19 cellular contexts compared by ENCODE assay signal in genomic region chr18:9712130-9712577, GRCh38. TPM values are rescaled to one million over a fixed set of nuclear protein-coding genes. Genes with fewer than 3 reads are reported as not detected.
A peak's percentile ranks its signal among the peaks of the same experiment; 100 is the strongest.
DNase-seq lines count a peak whose midpoint lies in the region; ATAC-seq and TF ChIP-seq lines count a peak whose summit lies in the region.
"Had no signal": no experiment of that assay in that cellular context is flagged by ENCODE, and none has a peak within 500 bp of the region (broad histone marks: within the 10 kb centered on the region; RNA-seq: fewer than 3 reads in every experiment).

No MANE protein-coding gene starts in this region.

- H3K4me3 Mint-ChIP-seq in dendritic cell treated with granulocyte-macrophage colony-stimulating factor and Interleukin-4, amounts not matched to agents 40 ng/mL and 50 ng/mL, for 4 days: peak overlapping the region; percentile 96
- peak overlapping the region; percentile 62 for H3K4me3 Mint-ChIP-seq in natural killer cell treated with Interleukin-12 subunit alpha and Interleukin-12 subunit beta and Interleukin-15 and Interleukin-18, amount 100 ng/mL, for 72 hours
- H3K4me3 Mint-ChIP-seq: activated CD8-positive, alpha-beta memory T cell treated with anti-CD3 and anti-CD28 coated beads, Interleukin-2, amount 10 ng/mL, durations not matched to agents 7 days and 5 days had no signal

- intact Hi-C loops in dendritic cell treated with granulocyte-macrophage colony-stimulating factor and Interleukin-4, amounts not matched to agents 40 ng/mL and 50 ng/mL, for 4 days (cut with micrococcal nuclease): loop anchor here (10.0 kb wide), 1 partner anchor 813 kb away; the partner anchor contains the start of gene NAPG

- H3K27me3 ChIP-seq in thoracic aorta (replicated peaks; ENCODE audit: insufficient read depth): no peaks in the 10 kb centered on the region

- no peaks in the 10 kb centered on the region for H3K36me3 ChIP-seq in thoracic aorta

- no peaks in the 10 kb centered on the region for H3K9me3 Mint-ChIP-seq in dendritic cell treated with granulocyte-macrophage colony-stimulating factor and Interleukin-4, amounts not matched to agents 40 ng/mL and 50 ng/mL, for 4 days
- no peaks in the 10 kb centered on the region for H3K9me3 Mint-ChIP-seq in natural killer cell treated with Interleukin-12 subunit alpha and Interleukin-12 subunit beta and Interleukin-15 and Interleukin-18, amount 100 ng/mL, for 72 hours

- H3K4me1 ChIP-seq in thoracic aorta (ENCODE audit: control insufficient read depth in 1 of 2, low read depth in 2 of 2): peaks cover 29 to 34% of the 10 kb centered on the region in 2 donors

- H3K36me3 Mint-ChIP-seq in dendritic cell treated with granulocyte-macrophage colony-stimulating factor and Interleukin-4, amounts not matched to agents 40 ng/mL and 50 ng/mL, for 4 days (ENCODE audit: low read depth): peaks cover 77% of the 10 kb centered on the region
- H3K36me3 Mint-ChIP-seq in natural killer cell treated with Interleukin-12 subunit alpha and Interleukin-12 subunit beta and Interleukin-15 and Interleukin-18, amount 100 ng/mL, for 72 hours: no peaks in the 10 kb centered on the region

- no peak for ATAC-seq in natural killer cell treated with Interleukin-12 subunit alpha and Interleukin-12 subunit beta and Interleukin-15 and Interleukin-18, amount 100 ng/mL, for 72 hours
- ATAC-seq in thoracic aorta (ENCODE audit: insufficient number of reproducible peaks, low FRiP score, low read depth) (no peak), HG02623 (IDR thresholded peaks at IDR 0.05; ENCODE audit: unreplicated experiment) (no peak), HG03097 (IDR thresholded peaks at IDR 0.05; ENCODE audit: low FRiP score, unreplicated experiment) (no peak)

- no peak for DNase-seq in natural killer cell treated with Interleukin-12 subunit alpha and Interleukin-12 subunit beta and Interleukin-15 and Interleukin-18, amount 100 ng/mL, for 72 hours (ENCODE audit: low spot score)
- DNase-seq in thoracic aorta (ENCODE audit: low spot score) (no peak), epidermal melanocyte (ENCODE audit: insufficient read length, low spot score) (no peak)
- DNase-seq in activated naive CD4-positive, alpha-beta T cell treated with Interleukin-2 at 50 U/mL for 16 hours: no peak
- DNase-seq: activated CD4-positive, CD25-positive, alpha-beta regulatory T cell treated with anti-CD3 and anti-CD28 coated beads, Interleukin-2, amount 50 U/mL, for 72 hours; activated naive CD4-positive, alpha-beta T cell; aorta; Calu3; erythroblast; NCI-H1092 treated with DMSO at 0.1 percent for 48 hours; retina; substantia nigra; T-helper 9 cell had no signal

- no peaks in the 10 kb centered on the region for H3K9me3 ChIP-seq in thoracic aorta

- TF ChIP-seq EP300 in Ishikawa (IDR thresholded peaks at IDR 0.05; ENCODE audit: borderline replicate concordance): peak; percentile 44

- H3K4me3 ChIP-seq in thoracic aorta: peak overlapping the region; percentile 96
- H3K4me3 ChIP-seq: lung had no signal

- H3K4me1 Mint-ChIP-seq in dendritic cell treated with granulocyte-macrophage colony-stimulating factor and Interleukin-4, amounts not matched to agents 40 ng/mL and 50 ng/mL, for 4 days (ENCODE audit: low read depth): peaks cover 82% of the 10 kb centered on the region
- peaks cover 26 to 42% of the 10 kb centered on the region in 2 donors for H3K4me1 Mint-ChIP-seq in natural killer cell treated with Interleukin-12 subunit alpha and Interleukin-12 subunit beta and Interleukin-15 and Interleukin-18, amount 100 ng/mL, for 72 hours (ENCODE audit: low read depth in 2 of 2)

- TF ChIP-seq RAD21 in Ishikawa (IDR thresholded peaks at IDR 0.05; ENCODE audit: low read depth): no peak

- no peak for TF ChIP-seq CTCF in thoracic aorta (IDR thresholded peaks at IDR 0.05)

- H3K27ac ChIP-seq in thoracic aorta: peak overlapping the region; percentile 21 to 93

- H3K27me3 Mint-ChIP-seq in dendritic cell treated with granulocyte-macrophage colony-stimulating factor and Interleukin-4, amounts not matched to agents 40 ng/mL and 50 ng/mL, for 4 days: no peaks in the 10 kb centered on the region
- peaks cover 38 to 86% of the 10 kb centered on the region in 2 donors for H3K27me3 Mint-ChIP-seq in natural killer cell treated with Interleukin-12 subunit alpha and Interleukin-12 subunit beta and Interleukin-15 and Interleukin-18, amount 100 ng/mL, for 72 hours

- peak overlapping the region; percentile 85 for H3K27ac Mint-ChIP-seq in dendritic cell treated with granulocyte-macrophage colony-stimulating factor and Interleukin-4, amounts not matched to agents 40 ng/mL and 50 ng/mL, for 4 days
- no peak overlapping the region for H3K27ac Mint-ChIP-seq in natural killer cell treated with Interleukin-12 subunit alpha and Interleukin-12 subunit beta and Interleukin-15 and Interleukin-18, amount 100 ng/mL, for 72 hours

TF ChIP-seq in Ishikawa, 13 proteins besides CTCF, POLR2A, EP300 and RAD21:
- TF ChIP-seq USF1 (IDR thresholded peaks at IDR 0.05): no peak
- no peak for TF ChIP-seq ZBTB7A (IDR thresholded peaks at IDR 0.05; ENCODE audit: low read depth)
- TF ChIP-seq MAX (IDR thresholded peaks at IDR 0.05): peak; percentile 25
- TF ChIP-seq YY1 (IDR thresholded peaks at IDR 0.05; ENCODE audit: low read depth): no peak
- TF ChIP-seq TEAD4 (IDR thresholded peaks at IDR 0.05): peak; percentile 82
- TF ChIP-seq CEBPB (IDR thresholded peaks at IDR 0.05): no peak
- no peak for TF ChIP-seq TAF1 (IDR thresholded peaks at IDR 0.05; ENCODE audit: low read depth)
- peak; percentile 70; the same call in 1 of the 2 replicates for TF ChIP-seq NFIC (IDR thresholded peaks at IDR 0.05)
- TF ChIP-seq EGR1 (IDR thresholded peaks at IDR 0.05): no peak

RNA-seq across cellular contexts. Expression of gene RAB31, which starts 4.1 kb away (rescaled TPM):
- 1 to 10 TPM; 1.7 to 6.9 TPM for total RNA-seq in natural killer cell treated with Interleukin-12 subunit alpha and Interleukin-12 subunit beta and Interleukin-15 and Interleukin-18, amount 100 ng/mL, for 72 hours
- total RNA-seq in thoracic aorta: 100 to 1,000 TPM in 1 of 2 donors, 10 to 100 TPM in 1; 92.9 to 110 TPM
- total RNA-seq: activated CD8-positive, alpha-beta memory T cell treated with anti-CD3 and anti-CD28 coated beads, Interleukin-2, amount 10 ng/mL, durations not matched to agents 7 days and 5 days had no signal

Comparison
In these comparisons a context has a peak if more than half of its experiments do, and no peak if none do; other contexts are left out.
1. RNA of gene RAB31, which starts 4.1 kb away (total RNA-seq): 92.9 to 110 TPM in thoracic aorta; 1.7 to 6.9 TPM in natural killer cell treated with Interleukin-12 subunit alpha and Interleukin-12 subunit beta and Interleukin-15 and Interleukin-18, amount 100 ng/mL, for 72 hours; every median in the first group is over 10 times any median in the second.